ENCODE assay signal across 1 cellular context in the genomic region with DNA sequence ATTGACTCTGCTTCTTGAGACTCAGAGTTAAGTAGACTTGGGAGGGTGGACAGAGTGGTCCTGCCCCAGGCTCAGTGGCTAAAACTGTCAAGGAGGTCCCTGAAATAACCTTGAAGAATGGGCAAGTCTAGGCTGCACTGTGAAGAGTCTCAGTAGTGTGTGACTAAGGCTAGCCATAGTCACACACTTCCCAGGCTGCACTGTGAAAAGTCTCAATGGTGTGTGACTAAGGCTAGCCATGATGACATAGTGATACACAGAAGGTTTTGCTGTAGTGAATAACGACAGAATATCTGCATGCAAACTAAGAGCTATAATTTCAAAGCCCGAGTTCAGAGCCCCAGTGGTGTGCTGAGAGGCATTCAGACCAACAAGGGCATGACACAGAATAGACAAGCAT.
TF ChIP-seq lines count a peak whose summit lies in the region.

No MANE protein-coding gene starts in this region.

TF ChIP-seq in IMR-90, 13 proteins besides CTCF, POLR2A, EP300 and RAD21 (continued from another document):
- TF ChIP-seq USF2 (IDR thresholded peaks at IDR 0.05; ENCODE audit: low read depth, low read length), result no peak
